Comparison of ENCODE assay signal across 18 cellular contexts in the genomic region with DNA sequence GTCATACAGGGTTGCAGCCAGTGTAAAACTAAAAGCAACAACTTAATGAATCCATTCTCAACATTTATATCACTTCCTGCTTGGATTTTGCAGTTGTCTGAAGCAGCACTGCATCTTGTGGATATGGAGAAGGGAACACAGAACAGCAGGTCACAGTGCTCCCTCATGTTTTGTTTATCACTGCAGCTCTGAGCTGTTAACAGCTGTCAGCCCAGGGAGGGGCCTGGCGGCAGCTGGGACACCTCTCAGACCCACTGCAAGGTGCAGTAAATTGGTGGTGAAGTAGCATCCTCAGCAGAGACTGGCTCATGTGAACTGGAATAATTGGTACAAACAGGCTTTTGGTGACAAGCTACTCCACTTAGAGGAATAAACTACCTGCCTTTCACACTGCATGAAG.
"Had no signal": no experiment of that assay in that cellular context is flagged by ENCODE, and none has a peak within 500 bp of the region (broad histone marks: within the 10 kb centered on the region; RNA-seq: fewer than 3 reads in every experiment).

No MANE protein-coding gene starts in this region.

- H3K4me1 Mint-ChIP-seq: memory B cell; stimulated activated naive B cell treated with anti-CD40 and anti-IgM and Interleukin-4, amounts not matched to agents 10 μg/mL and 1 μg/mL and 100 μg/mL, for 72 hours had no signal

- H3K36me3 Mint-ChIP-seq: activated naive CD4-positive, alpha-beta T cell treated with anti-CD3 and anti-CD28 coated beads, Interleukin-2, amount 50 U/mL, for 72 hours; memory B cell; stimulated activated naive B cell treated with anti-CD40 and anti-IgM and Interleukin-4, amounts not matched to agents 10 μg/mL and 1 μg/mL and 100 μg/mL, for 72 hours had no signal

- H3K9me3 Mint-ChIP-seq: stimulated activated naive B cell treated with anti-CD40 and anti-IgM and Interleukin-4, amounts not matched to agents 10 μg/mL and 1 μg/mL and 100 μg/mL, for 72 hours had no signal

- H3K4me3 ChIP-seq: body of pancreas, coronary artery, heart right ventricle, psoas muscle, tibial nerve, vagina had no signal

- H3K9me3 ChIP-seq: body of pancreas, heart right ventricle, psoas muscle, tibial nerve, vagina had no signal

- H3K27me3 ChIP-seq: body of pancreas, heart right ventricle, tibial nerve, vagina had no signal

- H3K4me1 ChIP-seq: body of pancreas, heart right ventricle, psoas muscle, tibial nerve, vagina had no signal

- H3K27ac Mint-ChIP-seq: activated naive CD4-positive, alpha-beta T cell treated with anti-CD3 and anti-CD28 coated beads, Interleukin-2, amount 50 U/mL, for 72 hours; memory B cell; natural killer cell treated with Interleukin-12 subunit alpha and Interleukin-12 subunit beta and Interleukin-15 and Interleukin-18, amount 100 ng/mL, for 72 hours; stimulated activated naive B cell treated with anti-CD40 and anti-IgM and Interleukin-4, amounts not matched to agents 10 μg/mL and 1 μg/mL and 100 μg/mL, for 72 hours had no signal

- H3K4me3 Mint-ChIP-seq: memory B cell; natural killer cell treated with Interleukin-12 subunit alpha and Interleukin-12 subunit beta and Interleukin-15 and Interleukin-18, amount 100 ng/mL, for 72 hours; stimulated activated naive B cell treated with anti-CD40 and anti-IgM and Interleukin-4, amounts not matched to agents 10 μg/mL and 1 μg/mL and 100 μg/mL, for 72 hours had no signal

- H3K36me3 ChIP-seq: heart right ventricle, tibial nerve, vagina had no signal

- DNase-seq: activated CD4-positive, alpha-beta T cell treated with anti-CD3 and anti-CD28 coated beads, Interleukin-2, amount 50 U/mL, for 1 hour; activated CD4-positive, CD25-positive, alpha-beta regulatory T cell; amniotic stem cell; body of pancreas; central memory CD4-positive, alpha-beta T cell; effector CD4-positive, alpha-beta T cell; heart right ventricle; psoas muscle; stimulated activated CD4-positive, alpha-beta T cell treated with anti-CD3 and anti-CD28 coated beads, Interleukin-2, amount 100 ng/mL, for 24 hours; stimulated activated naive B cell treated with anti-CD40 and anti-IgM and Interleukin-4, amounts not matched to agents 10 μg/mL and 1 μg/mL and 100 μg/mL, for 72 hours had no signal

- H3K27me3 Mint-ChIP-seq: natural killer cell treated with Interleukin-12 subunit alpha and Interleukin-12 subunit beta and Interleukin-15 and Interleukin-18, amount 100 ng/mL, for 72 hours; stimulated activated naive B cell treated with anti-CD40 and anti-IgM and Interleukin-4, amounts not matched to agents 10 μg/mL and 1 μg/mL and 100 μg/mL, for 72 hours had no signal

- ATAC-seq: activated naive CD4-positive, alpha-beta T cell treated with anti-CD3 and anti-CD28 coated beads, Interleukin-2, amount 50 U/mL, for 72 hours; body of pancreas; heart right ventricle; left lobe of liver; natural killer cell treated with Interleukin-12 subunit alpha and Interleukin-12 subunit beta and Interleukin-15 and Interleukin-18, amount 100 ng/mL, for 72 hours; psoas muscle; sciatic nerve; stimulated activated naive B cell treated with anti-CD40 and anti-IgM and Interleukin-4, amounts not matched to agents 10 μg/mL and 1 μg/mL and 100 μg/mL, for 72 hours had no signal

- H3K27ac ChIP-seq: body of pancreas, coronary artery, heart right ventricle, psoas muscle, tibial nerve, vagina had no signal
